In genomic region chr1:172894345-172895049, GRCh38 we compare ENCODE assay signal across 12 cellular contexts.
DNase-seq lines count a peak whose midpoint lies in the region; ATAC-seq, FAIRE-seq and TF ChIP-seq lines count a peak whose summit lies in the region.
"Had no signal": no experiment of that assay in that cellular context is flagged by ENCODE, and none has a peak within 500 bp of the region (broad histone marks: within the 10 kb centered on the region; RNA-seq: fewer than 3 reads in every experiment).

No MANE protein-coding gene starts in this region.

- H3K27me3 Mint-ChIP-seq in activated CD4-positive, alpha-beta memory T cell treated with anti-CD3 and anti-CD28 coated beads for 36 hours, result peaks cover 18% of the 10 kb centered on the region
- no peaks in the 10 kb centered on the region for H3K27me3 Mint-ChIP-seq in natural killer cell treated with Interleukin-12 subunit alpha and Interleukin-12 subunit beta and Interleukin-15 and Interleukin-18, amount 100 ng/mL, for 72 hours
- H3K27me3 Mint-ChIP-seq: progenitor cell of endocrine pancreas had no signal

- no peaks in the 10 kb centered on the region for H3K9me3 Mint-ChIP-seq in activated CD4-positive, alpha-beta memory T cell treated with anti-CD3 and anti-CD28 coated beads for 36 hours
- peaks cover 11% of the 10 kb centered on the region for H3K9me3 Mint-ChIP-seq in natural killer cell treated with Interleukin-12 subunit alpha and Interleukin-12 subunit beta and Interleukin-15 and Interleukin-18, amount 100 ng/mL, for 72 hours

- FAIRE-seq in GM12892 (lab: Jason Lieb, UNC), result no peak
- FAIRE-seq: islet of Langerhans had no signal

- no peak for TF ChIP-seq POLR2A in GM12892 (IDR thresholded peaks at IDR 0.05; ENCODE audit: low read depth, low read length)

- DNase-seq in activated CD4-positive, alpha-beta memory T cell treated with anti-CD3 and anti-CD28 coated beads for 36 hours, result no peak
- no peak for DNase-seq in natural killer cell treated with Interleukin-12 subunit alpha and Interleukin-12 subunit beta and Interleukin-15 and Interleukin-18, amount 100 ng/mL, for 72 hours (ENCODE audit: low spot score)
- DNase-seq in 8988T, result no peak
- DNase-seq in GM12892 (ENCODE audit: insufficient read length), result no peak
- DNase-seq: amniotic stem cell, GDM1, NCI-H446 treated with DMSO at 0.1 percent for 48 hours had no signal

- peak overlapping the region; percentile 14 for H3K27ac Mint-ChIP-seq in activated CD4-positive, alpha-beta memory T cell treated with anti-CD3 and anti-CD28 coated beads for 36 hours
- peak overlapping the region; percentile 81 to 92 for H3K27ac Mint-ChIP-seq in natural killer cell treated with Interleukin-12 subunit alpha and Interleukin-12 subunit beta and Interleukin-15 and Interleukin-18, amount 100 ng/mL, for 72 hours
- H3K27ac Mint-ChIP-seq: progenitor cell of endocrine pancreas had no signal

- peak; percentile 28 for ATAC-seq in GM18870 (IDR thresholded peaks at IDR 0.05; ENCODE audit: unreplicated experiment)
- peak; percentile 37 for ATAC-seq in HG02678 (IDR thresholded peaks at IDR 0.05; ENCODE audit: unreplicated experiment)
- ATAC-seq in natural killer cell treated with Interleukin-12 subunit alpha and Interleukin-12 subunit beta and Interleukin-15 and Interleukin-18, amount 100 ng/mL, for 72 hours, result peak; percentile 39 to 59
- no peak for ATAC-seq in HG02981 (IDR thresholded peaks at IDR 0.05; ENCODE audit: unreplicated experiment)

- peak overlapping the region; percentile 54 for H3K4me3 Mint-ChIP-seq in activated CD4-positive, alpha-beta memory T cell treated with anti-CD3 and anti-CD28 coated beads for 36 hours
- peak overlapping the region; percentile 87 for H3K4me3 Mint-ChIP-seq in natural killer cell treated with Interleukin-12 subunit alpha and Interleukin-12 subunit beta and Interleukin-15 and Interleukin-18, amount 100 ng/mL, for 72 hours

- peaks cover 38% of the 10 kb centered on the region for H3K4me1 Mint-ChIP-seq in activated CD4-positive, alpha-beta memory T cell treated with anti-CD3 and anti-CD28 coated beads for 36 hours (ENCODE audit: low read depth)
- H3K4me1 Mint-ChIP-seq in natural killer cell treated with Interleukin-12 subunit alpha and Interleukin-12 subunit beta and Interleukin-15 and Interleukin-18, amount 100 ng/mL, for 72 hours (ENCODE audit: low read depth in 2 of 2), result peaks cover 51 to 61% of the 10 kb centered on the region in 2 donors

- POLR2A ChIA-PET in activated CD4-positive, alpha-beta memory T cell treated with anti-CD3 and anti-CD28 coated beads for 36 hours (lab: Charles Lee), result interaction anchor here (0.8 to 1.4 kb wide), 6 partner anchors 12 to 404 kb away, joined by 3 to 6 read pairs (median 4); no protein-coding TSS in a partner anchor

- intact Hi-C loops in activated CD4-positive, alpha-beta memory T cell treated with anti-CD3 and anti-CD28 coated beads for 36 hours (cut with micrococcal nuclease), result loop anchor here (1.0 to 10.0 kb wide), 10 partner anchors 11 to 440 kb away; partner anchors contain the start of gene TNFSF4

- CTCF ChIA-PET in activated CD4-positive, alpha-beta memory T cell treated with anti-CD3 and anti-CD28 coated beads for 36 hours (lab: Charles Lee), result interaction anchor here (1.0 to 3.5 kb wide), 11 partner anchors 11 to 307 kb away, joined by 3 to 29 read pairs (median 6); no protein-coding TSS in a partner anchor

- peaks cover 2% of the 10 kb centered on the region for H3K36me3 Mint-ChIP-seq in activated CD4-positive, alpha-beta memory T cell treated with anti-CD3 and anti-CD28 coated beads for 36 hours
- H3K36me3 Mint-ChIP-seq in natural killer cell treated with Interleukin-12 subunit alpha and Interleukin-12 subunit beta and Interleukin-15 and Interleukin-18, amount 100 ng/mL, for 72 hours, result peaks cover 16% of the 10 kb centered on the region
